Comparison of ENCODE assay signal across 2 cellular contexts in genomic region chr6:142213402-142213801, GRCh38.
TF ChIP-seq lines count a peak whose summit lies in the region.

No MANE protein-coding gene starts in this region.

TF ChIP-seq in HepG2, 621 proteins besides CTCF, POLR2A, EP300 and RAD21 (continued from another document):
- TF ChIP-seq NKX3-1 (CRISPR knock-in tag; IDR thresholded peaks at IDR 0.05): no peak
- no peak for TF ChIP-seq XBP1 (CRISPR knock-in tag; IDR thresholded peaks at IDR 0.05)
- peak; percentile 31; the same call in 1 of the 2 replicates for TF ChIP-seq ZNF280B (CRISPR knock-in tag; IDR thresholded peaks at IDR 0.05; ENCODE audit: borderline replicate concordance)
- TF ChIP-seq NR0B2 (CRISPR knock-in tag; IDR thresholded peaks at IDR 0.05): peak; percentile 49; the same call in 1 of the 2 replicates
- no peak for TF ChIP-seq ONECUT2 (CRISPR knock-in tag; IDR thresholded peaks at IDR 0.05)
- TF ChIP-seq HOXA3 (CRISPR knock-in tag; IDR thresholded peaks at IDR 0.05): no peak
- 0 out of 2 replicates have a peak, but pooled peaks have one; percentile 40 for TF ChIP-seq TOPORS (CRISPR knock-in tag; IDR thresholded peaks at IDR 0.05)
- TF ChIP-seq POGZ (CRISPR knock-in tag; IDR thresholded peaks at IDR 0.05): peak; percentile 22; the same call in 1 of the 2 replicates
- TF ChIP-seq NFIB (CRISPR knock-in tag; IDR thresholded peaks at IDR 0.05; ENCODE audit: borderline replicate concordance): 0 out of 2 replicates have a peak, but pooled peaks have one; percentile 55
TF ChIP-seq in HepG2: peak in this region for 5.

TF ChIP-seq in GM12878, 131 proteins besides CTCF, POLR2A, EP300 and RAD21 (continued from another document):
- TF ChIP-seq CBX5 (IDR thresholded peaks at IDR 0.05; ENCODE audit: low read depth): peak; percentile 65; the same call in 1 of the 2 replicates
